In the genomic region with DNA sequence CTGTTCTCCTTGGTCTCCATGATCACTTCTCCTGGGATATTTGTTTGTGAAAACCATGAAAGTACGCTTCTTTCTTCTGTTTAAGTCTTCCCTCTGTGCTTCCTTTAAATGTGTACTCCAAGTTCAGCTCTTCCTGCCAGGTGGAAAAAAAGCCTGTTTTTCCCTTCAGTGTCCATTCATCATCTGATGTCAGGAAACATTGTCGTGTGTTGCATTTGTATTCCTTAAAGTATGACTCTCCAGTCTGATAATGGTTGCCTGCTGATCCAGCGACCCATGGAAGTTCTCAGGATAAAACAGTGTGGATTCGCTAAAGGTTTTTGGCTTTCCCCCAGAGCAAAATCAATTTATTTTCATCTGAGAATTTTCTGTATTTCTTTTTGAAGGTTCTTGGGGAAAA, we compare ENCODE assay signal across 21 cellular contexts.
"Had no signal": no experiment of that assay in that cellular context is flagged by ENCODE, and none has a peak within 500 bp of the region (broad histone marks: within the 10 kb centered on the region; RNA-seq: fewer than 3 reads in every experiment).

No MANE protein-coding gene starts in this region.

- H3K9me3 Mint-ChIP-seq: activated naive CD4-positive, alpha-beta T cell treated with anti-CD3 and anti-CD28 coated beads, Interleukin-2, amount 50 U/mL, for 24 hours; naive thymus-derived CD8-positive, alpha-beta T cell had no signal

- H3K4me3 Mint-ChIP-seq: activated CD8-positive, alpha-beta T cell treated with anti-CD3 and anti-CD28 coated beads, Interleukin-2, amount 10 ng/mL, durations not matched to agents 7 days and 5 days; activated naive CD4-positive, alpha-beta T cell treated with anti-CD3 and anti-CD28 coated beads, Interleukin-2, amount 50 U/mL, for 24 hours; naive thymus-derived CD8-positive, alpha-beta T cell had no signal

- H3K27me3 ChIP-seq: adrenal gland, brain microvascular endothelial cell, gastroesophageal sphincter, suprapubic skin had no signal

- H3K27ac ChIP-seq: adrenal gland, brain microvascular endothelial cell, gastroesophageal sphincter, suprapubic skin had no signal

- DNase-seq: activated CD4-positive, alpha-beta T cell treated with anti-CD3 and anti-CD28 coated beads for 4 hours; activated CD8-positive, alpha-beta memory T cell treated with anti-CD3 and anti-CD28 coated beads, Interleukin-2, amount 50 U/mL, for 4 hours; activated CD8-positive, alpha-beta T cell treated with anti-CD3 and anti-CD28 coated beads, Interleukin-2, amount 10 ng/mL, durations not matched to agents 7 days and 5 days; activated effector memory CD4-positive, alpha-beta T cell treated with anti-CD3 and anti-CD28 coated beads, Interleukin-2, amount 50 U/mL, for 16 hours; activated T-cell treated with anti-CD3 and anti-CD28 coated beads, Interleukin-2, amount 50 U/mL, for 48 hours; adrenal gland; brain microvascular endothelial cell; cortex of kidney; effector memory CD4-positive, alpha-beta T cell; naive thymus-derived CD8-positive, alpha-beta T cell; occipital lobe; right cardiac atrium; small intestine; stimulated activated CD4-positive, alpha-beta T cell treated with anti-CD3 and anti-CD28 coated beads, Interleukin-4, amount 100 ng/mL, for 24 hours; stimulated activated naive CD8-positive, alpha-beta T cell treated with anti-CD3 and anti-CD28 coated beads, Interleukin-15, Interleukin-2, amounts not matched to agents 100 U/mL and 50 U/mL, for 24 hours; T-helper 2 cell; trophoblast cell had no signal

- H3K4me3 ChIP-seq: adrenal gland, gastroesophageal sphincter, suprapubic skin had no signal

- H3K9me3 ChIP-seq: adrenal gland, gastroesophageal sphincter, suprapubic skin had no signal

- H3K27me3 Mint-ChIP-seq: activated naive CD4-positive, alpha-beta T cell treated with anti-CD3 and anti-CD28 coated beads, Interleukin-2, amount 50 U/mL, for 24 hours had no signal

- H3K36me3 ChIP-seq: adrenal gland, brain microvascular endothelial cell, gastroesophageal sphincter, suprapubic skin had no signal

- H3K4me1 Mint-ChIP-seq: activated naive CD4-positive, alpha-beta T cell treated with anti-CD3 and anti-CD28 coated beads, Interleukin-2, amount 50 U/mL, for 24 hours had no signal

- H3K36me3 Mint-ChIP-seq: activated naive CD4-positive, alpha-beta T cell treated with anti-CD3 and anti-CD28 coated beads, Interleukin-2, amount 50 U/mL, for 24 hours; naive thymus-derived CD8-positive, alpha-beta T cell had no signal

- H3K27ac Mint-ChIP-seq: activated CD8-positive, alpha-beta T cell treated with anti-CD3 and anti-CD28 coated beads, Interleukin-2, amount 10 ng/mL, durations not matched to agents 7 days and 5 days; activated naive CD4-positive, alpha-beta T cell treated with anti-CD3 and anti-CD28 coated beads, Interleukin-2, amount 50 U/mL, for 24 hours; naive thymus-derived CD8-positive, alpha-beta T cell had no signal

- H3K4me1 ChIP-seq: adrenal gland, suprapubic skin had no signal

- ATAC-seq: activated CD8-positive, alpha-beta T cell treated with anti-CD3 and anti-CD28 coated beads, Interleukin-2, amount 10 ng/mL, durations not matched to agents 7 days and 5 days; gastroesophageal sphincter; left lobe of liver; naive thymus-derived CD8-positive, alpha-beta T cell; stimulated activated naive CD8-positive, alpha-beta T cell treated with anti-CD3 and anti-CD28 coated beads, Interleukin-15, Interleukin-2, amounts not matched to agents 100 U/mL and 50 U/mL, for 24 hours had no signal
